22 cellular contexts compared by ENCODE assay signal in the genomic region with DNA sequence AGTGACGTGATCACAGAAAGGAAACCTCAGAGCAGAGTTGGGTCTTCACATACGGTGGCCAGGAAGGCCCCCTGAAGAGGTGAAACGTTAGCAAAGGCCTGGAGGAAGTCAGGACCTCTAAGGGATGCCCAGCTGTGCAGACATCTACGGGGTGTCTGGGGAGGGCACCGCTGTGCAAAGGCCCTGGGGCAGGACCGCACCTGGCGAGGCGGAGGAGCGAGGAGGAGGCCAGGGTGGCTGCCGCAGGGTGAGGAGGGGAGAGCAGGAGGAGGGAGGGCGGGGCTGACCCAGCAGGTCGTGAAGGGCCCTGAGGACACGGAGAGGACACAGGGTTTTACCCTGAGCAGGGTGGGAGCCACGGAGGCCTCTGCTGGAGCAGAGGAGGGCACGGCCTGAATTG. TPM values are rescaled to one million over a fixed set of nuclear protein-coding genes. Genes with fewer than 3 reads are reported as not detected.
"Had no signal": no experiment of that assay in that cellular context is flagged by ENCODE, and none has a peak within 500 bp of the region (broad histone marks: within the 10 kb centered on the region; RNA-seq: fewer than 3 reads in every experiment).

No MANE protein-coding gene starts in this region.

- H3K27me3 ChIP-seq: testis had no signal

- DNase-seq: activated CD4-positive, alpha-beta T cell treated with anti-CD3 and anti-CD28 coated beads for 36 hours; activated CD4-positive, alpha-beta T cell treated with anti-CD3 and anti-CD28 coated beads, Interleukin-2, amount 50 U/mL, for 48 hours; activated gamma-delta T cell; cerebellar nuclear complex; effector memory CD4-positive, alpha-beta T cell; immature natural killer cell; mesenchymal stem cell; mucosa of descending colon; naive B cell; stimulated activated CD4-positive, alpha-beta T cell treated with anti-CD3 and anti-CD28 coated beads, Interleukin-4, amount 100 ng/mL, for 1 hour; stimulated activated naive CD8-positive, alpha-beta T cell treated with anti-CD3 and anti-CD28 coated beads, Interleukin-15, amount 100 ng/mL, for 72 hours; testis had no signal

- H3K9me3 ChIP-seq: breast epithelium, esophagus muscularis mucosa, gastroesophageal sphincter, mucosa of descending colon, neutrophil, testis had no signal

- H3K4me1 ChIP-seq: breast epithelium, parathyroid adenoma had no signal

- H3K27ac ChIP-seq: esophagus muscularis mucosa, gastroesophageal sphincter, neutrophil, parathyroid adenoma had no signal

- H3K79me2 ChIP-seq: parathyroid adenoma had no signal

- FAIRE-seq: astrocyte, endothelial cell of umbilical vein, TTC549 had no signal

- ATAC-seq: activated CD4-positive, alpha-beta T cell treated with anti-CD3 and anti-CD28 coated beads for 36 hours; gastroesophageal sphincter; mucosa of descending colon; sciatic nerve; stimulated activated naive CD8-positive, alpha-beta T cell treated with anti-CD3 and anti-CD28 coated beads, Interleukin-15, amount 100 ng/mL, for 72 hours had no signal

- H3K9ac ChIP-seq: parathyroid adenoma had no signal

- H3K36me3 ChIP-seq: breast epithelium, esophagus muscularis mucosa, gastroesophageal sphincter, neutrophil had no signal

- H2AFZ ChIP-seq: parathyroid adenoma had no signal

- H3K4me2 ChIP-seq: smooth muscle cell had no signal

- H3K4me3 ChIP-seq: esophagus muscularis mucosa, gastroesophageal sphincter, mucosa of descending colon, smooth muscle cell, testis had no signal

RNA-seq across cellular contexts. Expression of a gene that starts 11.8 kb away (rescaled TPM):
- total RNA-seq: smooth muscle cell had no signal
- polyA plus RNA-seq: smooth muscle cell had no signal

RNA-seq across cellular contexts. Expression of a gene that starts 23.7 kb away (rescaled TPM):
- polyA plus RNA-seq: immature natural killer cell had no signal

RNA-seq across cellular contexts. Expression of a gene that starts 59.4 kb away (rescaled TPM):
- total RNA-seq: endothelial cell of umbilical vein, smooth muscle cell had no signal
- polyA plus RNA-seq: endothelial cell of umbilical vein had no signal
